18 cellular contexts compared by ENCODE assay signal in the genomic region with DNA sequence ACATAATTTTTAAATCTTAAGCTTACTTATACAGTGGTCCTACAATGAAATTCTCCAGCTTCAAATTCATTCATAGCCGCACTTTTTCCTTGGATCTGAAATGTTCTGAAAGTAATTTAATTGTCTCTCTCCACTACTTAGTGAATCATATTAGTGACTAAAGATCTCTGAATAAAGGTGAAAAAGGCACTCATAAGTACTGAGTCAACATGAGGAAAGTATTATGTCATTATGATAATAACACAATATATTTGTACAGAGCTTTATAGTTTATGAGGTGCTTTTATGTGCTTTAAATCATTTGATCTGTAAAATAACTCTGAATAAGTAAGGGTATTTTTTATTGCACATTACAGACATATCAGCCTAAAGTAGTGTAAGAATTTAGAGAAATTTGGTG.
DNase-seq lines count a peak whose midpoint lies in the region; ATAC-seq, FAIRE-seq and TF ChIP-seq lines count a peak whose summit lies in the region.
"Had no signal": no experiment of that assay in that cellular context is flagged by ENCODE, and none has a peak within 500 bp of the region (broad histone marks: within the 10 kb centered on the region; RNA-seq: fewer than 3 reads in every experiment).

No MANE protein-coding gene starts in this region.

- no peaks in the 10 kb centered on the region for H3K79me2 ChIP-seq in PC-3 (ENCODE audit: low read length)

- H3K4me2 ChIP-seq in PC-3 (ENCODE audit: low read length) = peak overlapping the region; percentile 52
- H3K4me2 ChIP-seq: GM23338 had no signal

- no peaks in the 10 kb centered on the region for H3K36me3 Mint-ChIP-seq in CD4-positive, alpha-beta T cell (ENCODE audit: low read depth)
- peaks cover 0 to 1% of the 10 kb centered on the region in 2 donors for H3K36me3 Mint-ChIP-seq in CD4-positive, alpha-beta memory T cell
- H3K36me3 Mint-ChIP-seq: CD14-positive monocyte had no signal

- no TSS peak for BruUV-seq in PC-3 (replicated peaks; lab: Mats Ljungman, UMichigan)

- H3K27ac ChIP-seq in PC-3 (ENCODE audit: low read length) = peak overlapping the region; percentile 37
- no peak overlapping the region for H3K27ac ChIP-seq in CD4-positive, alpha-beta T cell (ENCODE audit: low read depth, low read length)
- H3K27ac ChIP-seq in CD4-positive, alpha-beta memory T cell (ENCODE audit: low read depth, low read length) = no peak overlapping the region
- H3K27ac ChIP-seq: Peyer's patch had no signal

- peak; percentile 96 for ATAC-seq in PC-3
- ATAC-seq in CD4-positive, alpha-beta T cell (ENCODE audit: poor library complexity) = no peak
- ATAC-seq in GM21723 (IDR thresholded peaks at IDR 0.05; ENCODE audit: unreplicated experiment) = no peak
- ATAC-seq: GM23338, K562 had no signal

- intact Hi-C loops in PC-3 (cut with micrococcal nuclease) = loop anchor here (5.0 kb wide), 1 partner anchor 79 kb away; no protein-coding TSS in a partner anchor
- intact Hi-C loops in CD4-positive, alpha-beta T cell (cut with DNase I, micrococcal nuclease) = no loop called here
- intact Hi-C loops in CD4-positive, alpha-beta memory T cell (cut with micrococcal nuclease) = no loop called here

- H3K27me3 ChIP-seq in PC-3 (ENCODE audit: low read length) (no peaks in the 10 kb centered on the region), bronchial epithelial cell (ENCODE audit: control insufficient read depth, insufficient read depth, low read length) (no peaks in the 10 kb centered on the region)
- H3K27me3 ChIP-seq in CD4-positive, alpha-beta T cell (ENCODE audit: control insufficient read depth, insufficient read depth, low read length) = no peaks in the 10 kb centered on the region
- no peaks in the 10 kb centered on the region for H3K27me3 ChIP-seq in CD4-positive, alpha-beta memory T cell (ENCODE audit: insufficient read depth, low read length)
- H3K27me3 ChIP-seq: Peyer's patch had no signal

- no peak for FAIRE-seq in bronchial epithelial cell (lab: Jason Lieb, UNC)
- FAIRE-seq: K562 had no signal

- no peaks in the 10 kb centered on the region for H3K9me3 Mint-ChIP-seq in CD4-positive, alpha-beta T cell
- H3K9me3 Mint-ChIP-seq in CD4-positive, alpha-beta memory T cell = peaks cover 0 to 21% (median 13%) of the 10 kb centered on the region in 8 donors
- H3K9me3 Mint-ChIP-seq: GM23338 had no signal

- no peaks in the 10 kb centered on the region for H3K9me2 ChIP-seq in PC-3 (replicated peaks; ENCODE audit: low read length)

- peaks cover 3% of the 10 kb centered on the region for H3F3A ChIP-seq in PC-3 (ENCODE audit: low read length, unreplicated experiment)

- POLR2A ChIA-PET in PC-3 (lab: Charles Lee; ENCODE audit: unreplicated experiment) = no interaction called here
- POLR2A ChIA-PET in CD4-positive, alpha-beta T cell (lab: Charles Lee) = no interaction called here
- POLR2A ChIA-PET in CD4-positive, alpha-beta memory T cell (lab: Charles Lee; ENCODE audit: partially characterized antibody) = no interaction called here

- H3K27ac Mint-ChIP-seq in CD4-positive, alpha-beta T cell = no peak overlapping the region
- H3K27ac Mint-ChIP-seq in CD4-positive, alpha-beta memory T cell = no peak overlapping the region
- H3K27ac Mint-ChIP-seq: CD14-positive monocyte; GM23338; HFFc6; T-helper 1 cell treated with Interleukin-12 subunit alpha and Interleukin-12 subunit beta and Interleukin-4 antibody, amounts not matched to agents 30 μg/mL and 1 μg/mL, for 36 hours had no signal

- H3K4me1 Mint-ChIP-seq in CD4-positive, alpha-beta T cell (ENCODE audit: low read depth) = no peaks in the 10 kb centered on the region
- H3K4me1 Mint-ChIP-seq in CD4-positive, alpha-beta memory T cell = no peaks in the 10 kb centered on the region
- H3K4me1 Mint-ChIP-seq: CD14-positive monocyte, GM23338 had no signal

- H3K4me1 ChIP-seq in PC-3 (ENCODE audit: insufficient read depth, low read length) = peaks cover 12% of the 10 kb centered on the region
- no peaks in the 10 kb centered on the region for H3K4me1 ChIP-seq in CD4-positive, alpha-beta memory T cell (ENCODE audit: insufficient read depth, low read length)
- H3K4me1 ChIP-seq: Peyer's patch had no signal

- H3K9ac ChIP-seq in PC-3 (ENCODE audit: low read length) = no peak overlapping the region

- no peak overlapping the region for H2AFZ ChIP-seq in PC-3 (ENCODE audit: low read length)
- H2AFZ ChIP-seq: GM23338 had no signal

- DNase-seq in NCI-H748 (lab: John Stamatoyannopoulos, UW; ENCODE audit: unreplicated experiment) (peak; percentile 4), NCI-H748 treated with DMSO at 0.1 percent for 48 hours (lab: John Stamatoyannopoulos, UW) (no peak), PC-3 (peak; percentile 71), bronchial epithelial cell (ENCODE audit: low read depth) (peak; percentile 20), Ammon's horn (ENCODE audit: low spot score) (no peak)
- DNase-seq in CD4-positive, alpha-beta T cell = no peak
- no peak for DNase-seq in CD4-positive, alpha-beta memory T cell
- DNase-seq: DMS79, HFFc6, NCI-H1694 treated with DMSO at 0.1 percent for 48 hours, NCI-H774, Peyer's patch, SIG-M5 had no signal

- CTCF ChIA-PET in PC-3 (lab: Charles Lee) = interaction anchor here (1.0 kb wide), 1 partner anchor 231 kb away, joined by 3 read pairs; no protein-coding TSS in a partner anchor
- CTCF ChIA-PET in CD4-positive, alpha-beta T cell (lab: Charles Lee) = no interaction called here
- CTCF ChIA-PET in CD4-positive, alpha-beta memory T cell (lab: Charles Lee; ENCODE audit: partially characterized antibody) = no interaction called here

- no peaks in the 10 kb centered on the region for H3K27me3 Mint-ChIP-seq in CD4-positive, alpha-beta T cell
- H3K27me3 Mint-ChIP-seq in CD4-positive, alpha-beta memory T cell = no peaks in the 10 kb centered on the region

- no peak overlapping the region for H3K4me3 Mint-ChIP-seq in CD4-positive, alpha-beta T cell
- H3K4me3 Mint-ChIP-seq in CD4-positive, alpha-beta memory T cell = no peak overlapping the region
- H3K4me3 Mint-ChIP-seq: CD14-positive monocyte; GM23338; HFFc6; T-helper 1 cell treated with Interleukin-12 subunit alpha and Interleukin-12 subunit beta and Interleukin-4 antibody, amounts not matched to agents 30 μg/mL and 1 μg/mL, for 36 hours had no signal

- H3K4me3 ChIP-seq in PC-3 (ENCODE audit: low read length) = no peak overlapping the region
- H3K4me3 ChIP-seq in bronchial epithelial cell (ENCODE audit: low read depth, low read length) = no peak overlapping the region
- H3K4me3 ChIP-seq in CD4-positive, alpha-beta memory T cell (ENCODE audit: low read length in 2 of 2) = no peak overlapping the region
- H3K4me3 ChIP-seq: GM23338, K562, Peyer's patch had no signal

- TF ChIP-seq CTCF in PC-3 (conservative IDR thresholded peaks at IDR 0.05; ENCODE audit: low read depth, low read length) (no peak), bronchial epithelial cell (IDR thresholded peaks at IDR 0.05; ENCODE audit: insufficient read depth, low read length, severe bottlenecking) (no peak)
- TF ChIP-seq CTCF in CD4-positive, alpha-beta T cell (IDR thresholded peaks at IDR 0.05) = no peak

- H3K36me3 ChIP-seq in PC-3 (ENCODE audit: low read depth, low read length) (no peaks in the 10 kb centered on the region), bronchial epithelial cell (ENCODE audit: control insufficient read depth, insufficient read depth, low read length) (no peaks in the 10 kb centered on the region)
- no peaks in the 10 kb centered on the region for H3K36me3 ChIP-seq in CD4-positive, alpha-beta memory T cell (ENCODE audit: insufficient read depth, low read length)
- H3K36me3 ChIP-seq: Peyer's patch had no signal

- no peaks in the 10 kb centered on the region for H4K20me1 ChIP-seq in PC-3 (ENCODE audit: low read length)

- H3K9me3 ChIP-seq in PC-3 (ENCODE audit: low read length) = no peaks in the 10 kb centered on the region
- H3K9me3 ChIP-seq in CD4-positive, alpha-beta T cell (ENCODE audit: control insufficient read depth, low read length) = peaks cover 3% of the 10 kb centered on the region
- H3K9me3 ChIP-seq in CD4-positive, alpha-beta memory T cell (ENCODE audit: control insufficient read depth in 1 of 2, low read length in 2 of 2) = peaks cover 0 to 6% of the 10 kb centered on the region in 2 donors
- H3K9me3 ChIP-seq: Peyer's patch had no signal

Comparison
In these comparisons a context has a peak if more than half of its experiments do, and no peak if none do; other contexts are left out.
1. DNase-seq: peak in NCI-H748 (single experiment), PC-3 (single experiment) and bronchial epithelial cell (single experiment); none in NCI-H748 treated with DMSO at 0.1 percent for 48 hours (single experiment), CD4-positive, alpha-beta T cell (0 of 10), Ammon's horn (single experiment) and CD4-positive, alpha-beta memory T cell (0 of 5).